In the genomic region with DNA sequence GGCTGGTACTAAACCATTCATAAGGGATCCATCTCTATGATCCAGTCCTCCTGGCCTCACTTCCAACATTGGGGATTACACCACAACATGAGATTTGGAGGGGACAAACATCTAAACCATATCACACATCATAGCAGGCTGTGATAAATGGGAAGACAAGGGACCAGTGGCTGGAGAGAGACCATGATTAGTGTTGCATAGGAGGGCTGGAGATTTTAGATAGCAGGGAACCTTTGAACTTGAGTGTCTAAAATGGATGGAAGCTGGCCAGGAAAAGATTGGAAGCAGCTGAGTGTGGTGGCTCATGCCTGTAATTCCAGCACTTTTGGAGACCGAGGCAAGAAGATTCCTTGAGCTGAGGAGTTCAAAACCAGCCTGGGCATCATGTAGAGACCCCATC, we compare ENCODE assay signal across 2 cellular contexts.
A peak's percentile ranks its signal among the peaks of the same experiment; 100 is the strongest.
TF ChIP-seq lines count a peak whose summit lies in the region.

No MANE protein-coding gene starts in this region.

TF ChIP-seq in SK-N-SH, 30 proteins besides CTCF, POLR2A, EP300 and RAD21 (continued from another document):
- TF ChIP-seq RCOR1 (IDR thresholded peaks at IDR 0.05; ENCODE audit: low read length) (peak; percentile 6; the same call in 1 of the 2 replicates), EZH2phosphoT487 (IDR thresholded peaks at IDR 0.05; ENCODE audit: borderline replicate concordance, low read depth) (no peak)
- TF ChIP-seq, protein P1, sequence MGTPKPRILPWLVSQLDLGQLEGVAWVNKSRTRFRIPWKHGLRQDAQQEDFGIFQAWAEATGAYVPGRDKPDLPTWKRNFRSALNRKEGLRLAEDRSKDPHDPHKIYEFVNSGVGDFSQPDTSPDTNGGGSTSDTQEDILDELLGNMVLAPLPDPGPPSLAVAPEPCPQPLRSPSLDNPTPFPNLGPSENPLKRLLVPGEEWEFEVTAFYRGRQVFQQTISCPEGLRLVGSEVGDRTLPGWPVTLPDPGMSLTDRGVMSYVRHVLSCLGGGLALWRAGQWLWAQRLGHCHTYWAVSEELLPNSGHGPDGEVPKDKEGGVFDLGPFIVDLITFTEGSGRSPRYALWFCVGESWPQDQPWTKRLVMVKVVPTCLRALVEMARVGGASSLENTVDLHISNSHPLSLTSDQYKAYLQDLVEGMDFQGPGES (IDR thresholded peaks at IDR 0.05; ENCODE audit: low read depth, low read length): no peak

TF ChIP-seq in SK-N-SH treated with all-trans-retinoic acid at 6 μM for 48 hours, 23 proteins besides CTCF, POLR2A, EP300 and RAD21 (continued from another document):
- TF ChIP-seq TCF4 (CRISPR knock-in tag; IDR thresholded peaks at IDR 0.05; ENCODE audit: borderline replicate concordance) (no peak), PPARA (CRISPR knock-in tag; IDR thresholded peaks at IDR 0.05; ENCODE audit: borderline replicate concordance) (no peak), CSDC2 (CRISPR knock-in tag; IDR thresholded peaks at IDR 0.05) (no peak), ZFP30 (CRISPR knock-in tag; IDR thresholded peaks at IDR 0.05) (no peak), GLIS3 (CRISPR knock-in tag; IDR thresholded peaks at IDR 0.05) (no peak), ARNTL (CRISPR knock-in tag; IDR thresholded peaks at IDR 0.05; ENCODE audit: borderline replicate concordance, low read depth) (no peak), RARB (CRISPR knock-in tag; IDR thresholded peaks at IDR 0.05) (no peak), OSR1 (CRISPR knock-in tag; IDR thresholded peaks at IDR 0.05) (no peak), ISL1 (CRISPR knock-in tag; IDR thresholded peaks at IDR 0.05) (no peak), ESRRG (CRISPR knock-in tag; IDR thresholded peaks at IDR 0.05) (no peak), ZNF70 (CRISPR knock-in tag; IDR thresholded peaks at IDR 0.05) (no peak), ZC3H10 (CRISPR knock-in tag; IDR thresholded peaks at IDR 0.05) (no peak), SNAI2 (CRISPR knock-in tag; IDR thresholded peaks at IDR 0.05) (no peak), ZNF565 (CRISPR knock-in tag; conservative IDR thresholded peaks at IDR 0.05; ENCODE audit: low read depth) (no peak), ZFP3 (CRISPR knock-in tag; IDR thresholded peaks at IDR 0.05) (no peak)
- TF ChIP-seq, protein P2, sequence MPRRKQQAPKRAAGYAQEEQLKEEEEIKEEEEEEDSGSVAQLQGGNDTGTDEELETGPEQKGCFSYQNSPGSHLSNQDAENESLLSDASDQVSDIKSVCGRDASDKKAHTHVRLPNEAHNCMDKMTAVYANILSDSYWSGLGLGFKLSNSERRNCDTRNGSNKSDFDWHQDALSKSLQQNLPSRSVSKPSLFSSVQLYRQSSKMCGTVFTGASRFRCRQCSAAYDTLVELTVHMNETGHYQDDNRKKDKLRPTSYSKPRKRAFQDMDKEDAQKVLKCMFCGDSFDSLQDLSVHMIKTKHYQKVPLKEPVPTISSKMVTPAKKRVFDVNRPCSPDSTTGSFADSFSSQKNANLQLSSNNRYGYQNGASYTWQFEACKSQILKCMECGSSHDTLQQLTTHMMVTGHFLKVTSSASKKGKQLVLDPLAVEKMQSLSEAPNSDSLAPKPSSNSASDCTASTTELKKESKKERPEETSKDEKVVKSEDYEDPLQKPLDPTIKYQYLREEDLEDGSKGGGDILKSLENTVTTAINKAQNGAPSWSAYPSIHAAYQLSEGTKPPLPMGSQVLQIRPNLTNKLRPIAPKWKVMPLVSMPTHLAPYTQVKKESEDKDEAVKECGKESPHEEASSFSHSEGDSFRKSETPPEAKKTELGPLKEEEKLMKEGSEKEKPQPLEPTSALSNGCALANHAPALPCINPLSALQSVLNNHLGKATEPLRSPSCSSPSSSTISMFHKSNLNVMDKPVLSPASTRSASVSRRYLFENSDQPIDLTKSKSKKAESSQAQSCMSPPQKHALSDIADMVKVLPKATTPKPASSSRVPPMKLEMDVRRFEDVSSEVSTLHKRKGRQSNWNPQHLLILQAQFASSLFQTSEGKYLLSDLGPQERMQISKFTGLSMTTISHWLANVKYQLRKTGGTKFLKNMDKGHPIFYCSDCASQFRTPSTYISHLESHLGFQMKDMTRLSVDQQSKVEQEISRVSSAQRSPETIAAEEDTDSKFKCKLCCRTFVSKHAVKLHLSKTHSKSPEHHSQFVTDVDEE (CRISPR knock-in tag; IDR thresholded peaks at IDR 0.05): no peak
- TF ChIP-seq, protein P3, sequence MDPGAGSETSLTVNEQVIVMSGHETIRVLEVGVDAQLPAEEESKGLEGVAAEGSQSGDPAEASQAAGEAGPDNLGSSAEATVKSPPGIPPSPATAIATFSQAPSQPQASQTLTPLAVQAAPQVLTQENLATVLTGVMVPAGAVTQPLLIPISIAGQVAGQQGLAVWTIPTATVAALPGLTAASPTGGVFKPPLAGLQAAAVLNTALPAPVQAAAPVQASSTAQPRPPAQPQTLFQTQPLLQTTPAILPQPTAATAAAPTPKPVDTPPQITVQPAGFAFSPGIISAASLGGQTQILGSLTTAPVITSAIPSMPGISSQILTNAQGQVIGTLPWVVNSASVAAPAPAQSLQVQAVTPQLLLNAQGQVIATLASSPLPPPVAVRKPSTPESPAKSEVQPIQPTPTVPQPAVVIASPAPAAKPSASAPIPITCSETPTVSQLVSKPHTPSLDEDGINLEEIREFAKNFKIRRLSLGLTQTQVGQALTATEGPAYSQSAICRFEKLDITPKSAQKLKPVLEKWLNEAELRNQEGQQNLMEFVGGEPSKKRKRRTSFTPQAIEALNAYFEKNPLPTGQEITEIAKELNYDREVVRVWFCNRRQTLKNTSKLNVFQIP (CRISPR knock-in tag; IDR thresholded peaks at IDR 0.05; ENCODE audit: borderline replicate concordance, low read depth): no peak
- TF ChIP-seq, protein P4, sequence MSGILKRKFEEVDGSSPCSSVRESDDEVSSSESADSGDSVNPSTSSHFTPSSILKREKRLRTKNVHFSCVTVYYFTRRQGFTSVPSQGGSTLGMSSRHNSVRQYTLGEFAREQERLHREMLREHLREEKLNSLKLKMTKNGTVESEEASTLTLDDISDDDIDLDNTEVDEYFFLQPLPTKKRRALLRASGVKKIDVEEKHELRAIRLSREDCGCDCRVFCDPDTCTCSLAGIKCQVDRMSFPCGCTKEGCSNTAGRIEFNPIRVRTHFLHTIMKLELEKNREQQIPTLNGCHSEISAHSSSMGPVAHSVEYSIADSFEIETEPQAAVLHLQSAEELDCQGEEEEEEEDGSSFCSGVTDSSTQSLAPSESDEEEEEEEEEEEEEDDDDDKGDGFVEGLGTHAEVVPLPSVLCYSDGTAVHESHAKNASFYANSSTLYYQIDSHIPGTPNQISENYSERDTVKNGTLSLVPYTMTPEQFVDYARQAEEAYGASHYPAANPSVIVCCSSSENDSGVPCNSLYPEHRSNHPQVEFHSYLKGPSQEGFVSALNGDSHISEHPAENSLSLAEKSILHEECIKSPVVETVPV (CRISPR knock-in tag; IDR thresholded peaks at IDR 0.05): no peak
- TF ChIP-seq, protein P5, sequence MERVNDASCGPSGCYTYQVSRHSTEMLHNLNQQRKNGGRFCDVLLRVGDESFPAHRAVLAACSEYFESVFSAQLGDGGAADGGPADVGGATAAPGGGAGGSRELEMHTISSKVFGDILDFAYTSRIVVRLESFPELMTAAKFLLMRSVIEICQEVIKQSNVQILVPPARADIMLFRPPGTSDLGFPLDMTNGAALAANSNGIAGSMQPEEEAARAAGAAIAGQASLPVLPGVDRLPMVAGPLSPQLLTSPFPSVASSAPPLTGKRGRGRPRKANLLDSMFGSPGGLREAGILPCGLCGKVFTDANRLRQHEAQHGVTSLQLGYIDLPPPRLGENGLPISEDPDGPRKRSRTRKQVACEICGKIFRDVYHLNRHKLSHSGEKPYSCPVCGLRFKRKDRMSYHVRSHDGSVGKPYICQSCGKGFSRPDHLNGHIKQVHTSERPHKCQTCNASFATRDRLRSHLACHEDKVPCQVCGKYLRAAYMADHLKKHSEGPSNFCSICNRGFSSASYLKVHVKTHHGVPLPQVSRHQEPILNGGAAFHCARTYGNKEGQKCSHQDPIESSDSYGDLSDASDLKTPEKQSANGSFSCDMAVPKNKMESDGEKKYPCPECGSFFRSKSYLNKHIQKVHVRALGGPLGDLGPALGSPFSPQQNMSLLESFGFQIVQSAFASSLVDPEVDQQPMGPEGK (CRISPR knock-in tag; IDR thresholded peaks at IDR 0.05; ENCODE audit: borderline replicate concordance): no peak
